In the genomic region with DNA sequence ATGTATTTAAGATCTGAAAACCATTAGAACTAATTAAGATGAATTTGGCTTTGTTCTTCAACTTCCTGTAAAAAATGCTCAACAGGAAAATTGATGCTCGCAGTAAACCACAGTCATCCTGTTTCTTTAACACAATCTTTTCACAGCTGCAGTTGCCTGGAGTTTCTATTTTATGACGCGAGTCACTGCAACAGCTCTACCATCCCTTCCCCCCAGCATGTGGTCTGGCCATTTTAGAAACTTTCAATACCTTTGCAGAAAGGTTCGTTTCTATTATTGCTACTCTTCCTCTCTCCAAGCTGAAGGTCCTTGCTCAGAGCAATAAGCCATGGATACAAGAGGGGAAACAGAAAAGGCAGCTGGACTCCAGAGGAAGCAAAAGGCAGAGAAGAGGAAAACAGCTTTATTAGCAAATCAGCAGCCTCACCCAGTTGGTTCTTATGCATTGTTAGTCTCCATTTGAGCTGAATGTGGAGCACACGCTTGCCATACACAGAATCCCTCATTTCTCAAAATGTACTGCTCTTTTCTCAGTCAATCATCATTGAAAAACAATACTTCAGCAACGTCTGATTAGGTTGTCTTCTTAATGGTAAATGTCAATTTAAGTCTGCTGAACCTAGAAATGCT, we compare ENCODE assay signal across 8 cellular contexts. TPM values are rescaled to one million over a fixed set of nuclear protein-coding genes. Genes with fewer than 3 reads are reported as not detected.
A peak's percentile ranks its signal among the peaks of the same experiment; 100 is the strongest.
DNase-seq lines count a peak whose midpoint lies in the region; ATAC-seq and TF ChIP-seq lines count a peak whose summit lies in the region.

No MANE protein-coding gene starts in this region.

- H3K27ac ChIP-seq in RWPE2 (ENCODE audit: poor library complexity, severe bottlenecking) = no peak overlapping the region
- H3K27ac ChIP-seq in hepatocyte = no peak overlapping the region

- ATAC-seq in HG03103 (IDR thresholded peaks at IDR 0.05; ENCODE audit: low read depth, unreplicated experiment) (peak; percentile 59), RWPE2 (ENCODE audit: low read depth) (peak; percentile 54; the same call in 2 of the 3 replicates)

- peak overlapping the region; percentile 26 for H3K4me2 ChIP-seq in hepatocyte

- H3K4me3 ChIP-seq in RWPE2 (ENCODE audit: severe bottlenecking) (no peak overlapping the region), hepatocyte (no peak overlapping the region)

- no peak overlapping the region for H2AFZ ChIP-seq in hepatocyte

- peaks cover 3% of the 10 kb centered on the region; the same call in 1 of the 2 replicates for H3K36me3 ChIP-seq in RWPE2 (ENCODE audit: low read depth)
- no peaks in the 10 kb centered on the region for H3K36me3 ChIP-seq in hepatocyte (replicated peaks; ENCODE audit: insufficient read depth, low read depth)

- H3K4me3 Mint-ChIP-seq in activated naive CD8-positive, alpha-beta T cell = peak overlapping the region; percentile 92

- peaks cover 13% of the 10 kb centered on the region for H3K36me3 Mint-ChIP-seq in activated naive CD8-positive, alpha-beta T cell

- no peaks in the 10 kb centered on the region for H3K79me2 ChIP-seq in hepatocyte

- H3K27ac Mint-ChIP-seq in activated naive CD8-positive, alpha-beta T cell = peak overlapping the region; percentile 97

- WGBS in hepatocyte (ENCODE audit: low lambda C conversion rate, missing lambda C conversion rate) = 46% methylated on average over 6 of the region's 6 CpGs

- H3K9me3 ChIP-seq in RWPE2 (ENCODE audit: severe bottlenecking) (no peaks in the 10 kb centered on the region), hepatocyte (ENCODE audit: low read depth) (no peaks in the 10 kb centered on the region)

- peaks cover 19% of the 10 kb centered on the region for H3K4me1 ChIP-seq in RWPE2 (ENCODE audit: insufficient read depth, poor library complexity, severe bottlenecking)
- H3K4me1 ChIP-seq in hepatocyte (ENCODE audit: insufficient read depth) = no peaks in the 10 kb centered on the region

- H3K27me3 Mint-ChIP-seq in activated naive CD8-positive, alpha-beta T cell = no peaks in the 10 kb centered on the region

- H3K4me1 Mint-ChIP-seq in activated naive CD8-positive, alpha-beta T cell (ENCODE audit: low read depth) = peaks cover 75% of the 10 kb centered on the region

- H3K9me3 Mint-ChIP-seq in activated naive CD8-positive, alpha-beta T cell (ENCODE audit: low read depth) = no peaks in the 10 kb centered on the region

- no peaks in the 10 kb centered on the region for H3K9me2 ChIP-seq in hepatocyte (replicated peaks; ENCODE audit: insufficient read depth)

- no peaks in the 10 kb centered on the region for H4K20me1 ChIP-seq in hepatocyte (ENCODE audit: insufficient read depth, poor library complexity, severe bottlenecking)

- H3K27me3 ChIP-seq in RWPE2 (ENCODE audit: insufficient read depth, poor library complexity, severe bottlenecking) = no peaks in the 10 kb centered on the region
- no peaks in the 10 kb centered on the region for H3K27me3 ChIP-seq in hepatocyte

- TF ChIP-seq CTCF in RWPE2 (IDR thresholded peaks at IDR 0.05; ENCODE audit: poor library complexity, severe bottlenecking) = no peak
- no peak for TF ChIP-seq CTCF in hepatocyte (IDR thresholded peaks at IDR 0.05; ENCODE audit: poor library complexity)

- peak; percentile 49 to 56 for DNase-seq in stimulated activated CD4-positive, alpha-beta T cell treated with anti-CD3 and anti-CD28 coated beads, Interleukin-12 subunit alpha, Interleukin-12 subunit beta, amount 100 ng/mL, for 24 hours (ENCODE audit: low read depth in 2 of 2)
- DNase-seq in stimulated activated CD4-positive, alpha-beta T cell treated with anti-CD3 and anti-CD28 coated beads, Interleukin-2, amount 100 ng/mL, for 48 hours = no peak
- no peak for DNase-seq in RWPE2 (ENCODE audit: low spot score)
- no peak for DNase-seq in hepatocyte (ENCODE audit: low spot score)
- peak; percentile 46 for DNase-seq in stimulated activated CD4-positive, alpha-beta T cell treated with anti-CD3 and anti-CD28 coated beads, Interleukin-2, amount 100 ng/mL, for 4 hours (ENCODE audit: low read depth)
- no peak for DNase-seq in mesenteric fat pad (ENCODE audit: low spot score)

RNA-seq across cellular contexts. Expression of a gene that starts 3.9 kb away (rescaled TPM):
- total RNA-seq in hepatocyte = 20.1 and 22.0 TPM in 2 replicates
- 32.3 and 32.7 TPM in 2 replicates for polyA plus RNA-seq in hepatocyte
- total RNA-seq in mesenteric fat pad = 84.0 TPM

Comparison
In these comparisons a context has a peak if more than half of its experiments do, and no peak if none do; other contexts are left out.
1. DNase-seq: peak in stimulated activated CD4-positive, alpha-beta T cell treated with anti-CD3 and anti-CD28 coated beads, Interleukin-12 subunit alpha, Interleukin-12 subunit beta, amount 100 ng/mL, for 24 hours (2 of 2) and stimulated activated CD4-positive, alpha-beta T cell treated with anti-CD3 and anti-CD28 coated beads, Interleukin-2, amount 100 ng/mL, for 4 hours (single experiment); none in stimulated activated CD4-positive, alpha-beta T cell treated with anti-CD3 and anti-CD28 coated beads, Interleukin-2, amount 100 ng/mL, for 48 hours (0 of 2), RWPE2 (single experiment), hepatocyte (single experiment) and mesenteric fat pad (single experiment).